ENCODE assay signal across 7 cellular contexts in genomic region chr17:64238449-64238848, GRCh38. TPM values are rescaled to one million over a fixed set of nuclear protein-coding genes. Genes with fewer than 3 reads are reported as not detected.
DNase-seq lines count a peak whose midpoint lies in the region; TF ChIP-seq lines count a peak whose summit lies in the region.
"Not testable (repeated sequence)": the region's sequence is repeated elsewhere in the genome, so short reads cannot be mapped to it uniquely, and the experiment has no call there.

No MANE protein-coding gene starts in this region.

- peak; percentile 7 to 40 for DNase-seq in activated CD4-positive, alpha-beta T cell treated with anti-CD3 and anti-CD28 coated beads for 24 hours (ENCODE audit: low read depth in 2 of 2)
- peak; percentile 55 for DNase-seq in activated CD8-positive, alpha-beta memory T cell treated with anti-CD3 and anti-CD28 coated beads, Interleukin-2, amount 50 U/mL, for 48 hours
- DNase-seq in activated naive CD4-positive, alpha-beta T cell treated with Interleukin-2 at 50 U/mL for 16 hours: peak; percentile 19
- DNase-seq in MCF 10A (ENCODE audit: unreplicated experiment); osteocyte (ENCODE audit: extremely low spot score, unreplicated experiment): not testable (repeated sequence)
- peak; percentile 44 to 53 for DNase-seq in stimulated activated CD4-positive, alpha-beta T cell treated with anti-CD3 and anti-CD28 coated beads, Interleukin-2, amount 100 ng/mL, for 24 hours
- peak; percentile 4 for DNase-seq in stimulated activated CD8-positive, alpha-beta memory T cell treated with anti-CD3 and anti-CD28 coated beads, Interleukin-7, amount 100 ng/mL, for 24 hours (ENCODE audit: low read depth)

- not testable (repeated sequence) for H3K9me3 Mint-ChIP-seq in MCF 10A (ENCODE audit: unreplicated experiment); osteocyte (ENCODE audit: unreplicated experiment)

- not testable (repeated sequence) for BruUV-seq in MCF 10A (replicated peaks; lab: Mats Ljungman, UMichigan)

- H3K4me3 Mint-ChIP-seq in MCF 10A (ENCODE audit: unreplicated experiment); osteocyte (ENCODE audit: unreplicated experiment): not testable (repeated sequence)

- CTCF ChIA-PET in MCF 10A (lab: Yijun Ruan, JAX): interaction anchor here (0.9 to 1.5 kb wide), 4 partner anchors 9 to 44 kb away, joined by 3 to 5 read pairs (median 4); no protein-coding TSS in a partner anchor

- not testable (repeated sequence) for TF ChIP-seq CTCF in MCF 10A (IDR thresholded peaks at IDR 0.05; ENCODE audit: unreplicated experiment); osteocyte (IDR thresholded peaks at IDR 0.05)

- H3K4me1 Mint-ChIP-seq in MCF 10A (ENCODE audit: insufficient read depth, unreplicated experiment): peaks cover 37% of the 10 kb centered on the region
- peaks cover 68% of the 10 kb centered on the region for H3K4me1 Mint-ChIP-seq in osteocyte (ENCODE audit: unreplicated experiment)

- peak overlapping the region; percentile 35 for H3K27ac Mint-ChIP-seq in MCF 10A (ENCODE audit: low read depth, unreplicated experiment)
- peak overlapping the region; percentile 82 for H3K27ac Mint-ChIP-seq in osteocyte (ENCODE audit: unreplicated experiment)

- intact Hi-C loops in MCF 10A (cut with micrococcal nuclease): not testable (repeated sequence)

- H3K36me3 Mint-ChIP-seq in MCF 10A (ENCODE audit: insufficient read depth, unreplicated experiment): peaks cover 10% of the 10 kb centered on the region
- peaks cover 14% of the 10 kb centered on the region for H3K36me3 Mint-ChIP-seq in osteocyte (ENCODE audit: unreplicated experiment)

- not testable (repeated sequence) for H3K27me3 Mint-ChIP-seq in MCF 10A (ENCODE audit: insufficient read depth, unreplicated experiment); osteocyte (ENCODE audit: unreplicated experiment)

- POLR2A ChIA-PET in MCF 10A (lab: Yijun Ruan, JAX): interaction anchor here (1.1 to 5.3 kb wide), 9 partner anchors 8 to 92 kb away, joined by 3 to 62 read pairs (median 10); no protein-coding TSS in a partner anchor

RNA-seq across cellular contexts. Expression of gene TEX2, which starts 24.6 kb away (rescaled TPM):
- total RNA-seq in MCF 10A (2022) (33.7 and 42.2 TPM in 2 replicates), osteocyte (72.0 and 73.5 TPM in 2 replicates)
